ENCODE assay signal across 1 cellular context in the genomic region with DNA sequence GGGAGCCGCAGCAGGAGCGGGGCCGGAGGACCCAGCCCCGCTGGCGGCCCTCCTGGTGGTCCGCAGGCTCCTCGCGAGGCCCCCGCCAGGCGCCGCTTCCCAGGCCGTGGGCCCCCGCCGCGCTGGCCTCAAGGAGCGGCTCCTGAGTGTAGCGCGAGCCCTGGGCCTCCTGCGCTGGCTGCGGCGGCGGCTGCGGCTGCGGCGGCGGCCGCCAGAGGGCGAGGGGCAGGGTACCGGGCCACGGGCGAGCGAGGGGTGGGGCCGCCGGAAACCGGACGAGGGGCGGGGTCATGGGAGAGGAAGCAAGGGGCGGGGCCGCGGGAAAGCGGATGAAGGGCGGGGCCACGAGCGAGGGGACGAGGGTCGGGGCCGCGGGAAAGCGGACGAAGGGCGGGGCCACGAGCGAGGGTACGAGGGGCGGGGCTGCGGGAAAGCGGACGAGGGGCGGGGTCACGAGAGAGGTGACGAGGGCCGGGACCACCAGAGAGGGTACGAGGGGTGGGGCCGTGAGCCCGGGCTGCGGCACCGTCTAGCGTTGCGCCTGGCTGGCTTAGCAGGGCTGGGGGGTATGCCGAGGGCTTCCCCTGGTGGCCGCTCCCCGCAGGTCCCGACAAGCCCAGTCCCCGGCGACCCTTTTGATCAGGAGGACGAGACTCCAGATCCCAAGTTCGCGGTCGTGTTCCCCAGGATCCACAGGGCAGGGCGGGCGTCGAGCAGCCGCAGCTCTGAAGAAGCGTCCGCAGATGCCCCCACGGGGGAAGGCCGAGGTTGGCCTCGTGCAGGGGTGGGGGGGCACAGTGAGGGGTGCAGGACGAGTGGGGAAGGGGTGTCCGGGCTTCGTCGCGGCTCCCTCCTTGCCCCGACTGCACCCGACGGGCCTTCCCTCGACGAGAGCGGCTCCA.
TF ChIP-seq lines count a peak whose summit lies in the region.

No MANE protein-coding gene starts in this region.

TF ChIP-seq in K562, 482 proteins besides CTCF, POLR2A, EP300 and RAD21 (continued from another document):
- TF ChIP-seq, protein P1, sequence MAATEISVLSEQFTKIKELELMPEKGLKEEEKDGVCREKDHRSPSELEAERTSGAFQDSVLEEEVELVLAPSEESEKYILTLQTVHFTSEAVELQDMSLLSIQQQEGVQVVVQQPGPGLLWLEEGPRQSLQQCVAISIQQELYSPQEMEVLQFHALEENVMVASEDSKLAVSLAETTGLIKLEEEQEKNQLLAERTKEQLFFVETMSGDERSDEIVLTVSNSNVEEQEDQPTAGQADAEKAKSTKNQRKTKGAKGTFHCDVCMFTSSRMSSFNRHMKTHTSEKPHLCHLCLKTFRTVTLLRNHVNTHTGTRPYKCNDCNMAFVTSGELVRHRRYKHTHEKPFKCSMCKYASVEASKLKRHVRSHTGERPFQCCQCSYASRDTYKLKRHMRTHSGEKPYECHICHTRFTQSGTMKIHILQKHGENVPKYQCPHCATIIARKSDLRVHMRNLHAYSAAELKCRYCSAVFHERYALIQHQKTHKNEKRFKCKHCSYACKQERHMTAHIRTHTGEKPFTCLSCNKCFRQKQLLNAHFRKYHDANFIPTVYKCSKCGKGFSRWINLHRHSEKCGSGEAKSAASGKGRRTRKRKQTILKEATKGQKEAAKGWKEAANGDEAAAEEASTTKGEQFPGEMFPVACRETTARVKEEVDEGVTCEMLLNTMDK (IDR thresholded peaks at IDR 0.05; ENCODE audit: borderline replicate concordance, insufficient read depth, low read depth, low read length, poor library complexity, severe bottlenecking) = peak; percentile 84
- TF ChIP-seq RBBP5 (IDR thresholded peaks at IDR 0.05; ENCODE audit: borderline replicate concordance, insufficient read depth, low read length, poor library complexity, severe bottlenecking) (peak; percentile 28), SP1 (CRISPR knock-in tag; IDR thresholded peaks at IDR 0.05) (peak; percentile 66), CTBP1 (IDR thresholded peaks at IDR 0.05; ENCODE audit: borderline replicate concordance) (peak; percentile 40; the same call in 1 of the 2 replicates), GABPA (tag; conservative IDR thresholded peaks at IDR 0.05; ENCODE audit: low read depth) (peak; percentile 86), ZFX (CRISPR knock-in tag; IDR thresholded peaks at IDR 0.05) (peak; percentile 35), MBD2 (IDR thresholded peaks at IDR 0.05; ENCODE audit: borderline replicate concordance, low read depth) (peak; percentile 37; the same call in 1 of the 2 replicates), GATAD2B (IDR thresholded peaks at IDR 0.05; ENCODE audit: borderline replicate concordance) (peak; percentile 81), PRPF4 (IDR thresholded peaks at IDR 0.05; ENCODE audit: insufficient read depth, low read depth, low read length, poor library complexity, severe bottlenecking) (no peak), BRF1 (IDR thresholded peaks at IDR 0.05; ENCODE audit: borderline replicate concordance, extremely low read depth, insufficient read length) (no peak)
- TF ChIP-seq, protein P2, sequence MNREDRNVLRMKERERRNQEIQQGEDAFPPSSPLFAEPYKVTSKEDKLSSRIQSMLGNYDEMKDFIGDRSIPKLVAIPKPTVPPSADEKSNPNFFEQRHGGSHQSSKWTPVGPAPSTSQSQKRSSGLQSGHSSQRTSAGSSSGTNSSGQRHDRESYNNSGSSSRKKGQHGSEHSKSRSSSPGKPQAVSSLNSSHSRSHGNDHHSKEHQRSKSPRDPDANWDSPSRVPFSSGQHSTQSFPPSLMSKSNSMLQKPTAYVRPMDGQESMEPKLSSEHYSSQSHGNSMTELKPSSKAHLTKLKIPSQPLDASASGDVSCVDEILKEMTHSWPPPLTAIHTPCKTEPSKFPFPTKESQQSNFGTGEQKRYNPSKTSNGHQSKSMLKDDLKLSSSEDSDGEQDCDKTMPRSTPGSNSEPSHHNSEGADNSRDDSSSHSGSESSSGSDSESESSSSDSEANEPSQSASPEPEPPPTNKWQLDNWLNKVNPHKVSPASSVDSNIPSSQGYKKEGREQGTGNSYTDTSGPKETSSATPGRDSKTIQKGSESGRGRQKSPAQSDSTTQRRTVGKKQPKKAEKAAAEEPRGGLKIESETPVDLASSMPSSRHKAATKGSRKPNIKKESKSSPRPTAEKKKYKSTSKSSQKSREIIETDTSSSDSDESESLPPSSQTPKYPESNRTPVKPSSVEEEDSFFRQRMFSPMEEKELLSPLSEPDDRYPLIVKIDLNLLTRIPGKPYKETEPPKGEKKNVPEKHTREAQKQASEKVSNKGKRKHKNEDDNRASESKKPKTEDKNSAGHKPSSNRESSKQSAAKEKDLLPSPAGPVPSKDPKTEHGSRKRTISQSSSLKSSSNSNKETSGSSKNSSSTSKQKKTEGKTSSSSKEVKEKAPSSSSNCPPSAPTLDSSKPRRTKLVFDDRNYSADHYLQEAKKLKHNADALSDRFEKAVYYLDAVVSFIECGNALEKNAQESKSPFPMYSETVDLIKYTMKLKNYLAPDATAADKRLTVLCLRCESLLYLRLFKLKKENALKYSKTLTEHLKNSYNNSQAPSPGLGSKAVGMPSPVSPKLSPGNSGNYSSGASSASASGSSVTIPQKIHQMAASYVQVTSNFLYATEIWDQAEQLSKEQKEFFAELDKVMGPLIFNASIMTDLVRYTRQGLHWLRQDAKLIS (CRISPR knock-in tag; IDR thresholded peaks at IDR 0.05) = 0 out of 2 replicates have a peak, but pooled peaks have one; percentile 46
- TF ChIP-seq, protein P3, sequence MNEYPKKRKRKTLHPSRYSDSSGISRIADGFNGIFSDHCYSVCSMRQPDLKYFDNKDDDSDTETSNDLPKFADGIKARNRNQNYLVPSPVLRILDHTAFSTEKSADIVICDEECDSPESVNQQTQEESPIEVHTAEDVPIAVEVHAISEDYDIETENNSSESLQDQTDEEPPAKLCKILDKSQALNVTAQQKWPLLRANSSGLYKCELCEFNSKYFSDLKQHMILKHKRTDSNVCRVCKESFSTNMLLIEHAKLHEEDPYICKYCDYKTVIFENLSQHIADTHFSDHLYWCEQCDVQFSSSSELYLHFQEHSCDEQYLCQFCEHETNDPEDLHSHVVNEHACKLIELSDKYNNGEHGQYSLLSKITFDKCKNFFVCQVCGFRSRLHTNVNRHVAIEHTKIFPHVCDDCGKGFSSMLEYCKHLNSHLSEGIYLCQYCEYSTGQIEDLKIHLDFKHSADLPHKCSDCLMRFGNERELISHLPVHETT (CRISPR knock-in tag; conservative IDR thresholded peaks at IDR 0.05 in 1 of 2, IDR thresholded peaks at IDR 0.05 in 1 of 2) = peak in 1 of 2 experiments; percentile 71; a peak in 1 of 4 replicates
- TF ChIP-seq, protein P4, sequence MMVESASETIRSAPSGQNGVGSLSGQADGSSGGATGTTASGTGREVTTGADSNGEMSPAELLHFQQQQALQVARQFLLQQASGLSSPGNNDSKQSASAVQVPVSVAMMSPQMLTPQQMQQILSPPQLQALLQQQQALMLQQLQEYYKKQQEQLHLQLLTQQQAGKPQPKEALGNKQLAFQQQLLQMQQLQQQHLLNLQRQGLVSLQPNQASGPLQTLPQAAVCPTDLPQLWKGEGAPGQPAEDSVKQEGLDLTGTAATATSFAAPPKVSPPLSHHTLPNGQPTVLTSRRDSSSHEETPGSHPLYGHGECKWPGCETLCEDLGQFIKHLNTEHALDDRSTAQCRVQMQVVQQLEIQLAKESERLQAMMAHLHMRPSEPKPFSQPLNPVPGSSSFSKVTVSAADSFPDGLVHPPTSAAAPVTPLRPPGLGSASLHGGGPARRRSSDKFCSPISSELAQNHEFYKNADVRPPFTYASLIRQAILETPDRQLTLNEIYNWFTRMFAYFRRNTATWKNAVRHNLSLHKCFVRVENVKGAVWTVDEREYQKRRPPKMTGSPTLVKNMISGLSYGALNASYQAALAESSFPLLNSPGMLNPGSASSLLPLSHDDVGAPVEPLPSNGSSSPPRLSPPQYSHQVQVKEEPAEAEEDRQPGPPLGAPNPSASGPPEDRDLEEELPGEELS (CRISPR knock-in tag; IDR thresholded peaks at IDR 0.05; ENCODE audit: borderline replicate concordance) = no peak
